Comparison of ENCODE assay signal across 1 cellular context in genomic region chrX:45722471-45722870, GRCh38.
TF ChIP-seq lines count a peak whose summit lies in the region.

No MANE protein-coding gene starts in this region.

TF ChIP-seq in SK-N-SH treated with all-trans-retinoic acid at 6 μM for 48 hours, 23 proteins besides CTCF, POLR2A, EP300 and RAD21 (continued from another document):
- TF ChIP-seq TSHZ2 (CRISPR knock-in tag; IDR thresholded peaks at IDR 0.05) (no peak), ARNTL (CRISPR knock-in tag; IDR thresholded peaks at IDR 0.05; ENCODE audit: borderline replicate concordance, low read depth) (no peak), TOX (CRISPR knock-in tag; IDR thresholded peaks at IDR 0.05; ENCODE audit: borderline replicate concordance) (no peak)
